Comparison of ENCODE assay signal across 27 cellular contexts in genomic region chr3:34078418-34078817, GRCh38.
"Had no signal": no experiment of that assay in that cellular context is flagged by ENCODE, and none has a peak within 500 bp of the region (broad histone marks: within the 10 kb centered on the region; RNA-seq: fewer than 3 reads in every experiment).

No MANE protein-coding gene starts in this region.

- DNase-seq: activated CD4-positive, alpha-beta memory T cell treated with anti-CD3 and anti-CD28 coated beads for 36 hours; activated CD4-positive, alpha-beta T cell treated with anti-CD3 and anti-CD28 coated beads, Interleukin-2, amount 10 ng/mL, durations not matched to agents 7 days and 5 days; activated CD4-positive, CD25-positive, alpha-beta regulatory T cell; activated CD8-positive, alpha-beta memory T cell treated with anti-CD3 and anti-CD28 coated beads for 24 hours; activated effector memory CD4-positive, alpha-beta T cell treated with anti-CD3 and anti-CD28 coated beads, Interleukin-2, amount 50 U/mL, for 16 hours; activated naive CD4-positive, alpha-beta T cell treated with Interleukin-2 at 50 U/mL for 16 hours; activated naive CD8-positive, alpha-beta T cell treated with anti-CD3 and anti-CD28 coated beads, Interleukin-2, amount 50 U/mL, for 24 hours; activated T-cell treated with anti-CD3 and anti-CD28 coated beads, Interleukin-2, amount 50 U/mL, for 4 hours; amniotic stem cell; body of pancreas; MV-4-11; NCI-H1105 treated with DMSO at 0.1 percent for 48 hours; NCI-H1436 treated with DMSO at 0.1 percent for 48 hours; NCI-H187 treated with DMSO at 0.1 percent for 48 hours; NCI-H2171; NCI-H226; NCI-H526 treated with DMSO at 0.1 percent for 48 hours; NCI-H82; RPMI8226; SJCRH30; T-helper 1 cell had no signal

- H3K4me3 ChIP-seq: body of pancreas, SJCRH30 had no signal

- H3K9me3 ChIP-seq: ascending aorta, body of pancreas, SJCRH30, SK-N-SH had no signal

- H3K4me2 ChIP-seq: SK-N-SH had no signal

- H3K4me1 ChIP-seq: ascending aorta, body of pancreas, SJCRH30 had no signal

- H3K27me3 Mint-ChIP-seq: activated CD4-positive, alpha-beta memory T cell treated with anti-CD3 and anti-CD28 coated beads for 36 hours; activated CD4-positive, alpha-beta T cell treated with anti-CD3 and anti-CD28 coated beads, Interleukin-2, amount 10 ng/mL, durations not matched to agents 7 days and 5 days; activated naive CD8-positive, alpha-beta T cell treated with anti-CD3 and anti-CD28 coated beads, Interleukin-2, amount 50 U/mL, for 24 hours had no signal

- H3K27ac Mint-ChIP-seq: activated CD4-positive, alpha-beta memory T cell treated with anti-CD3 and anti-CD28 coated beads for 36 hours; activated CD4-positive, alpha-beta T cell treated with anti-CD3 and anti-CD28 coated beads, Interleukin-2, amount 10 ng/mL, durations not matched to agents 7 days and 5 days; activated naive CD4-positive, alpha-beta T cell treated with anti-CD3 and anti-CD28 coated beads, Interleukin-2, amount 50 U/mL, for 72 hours; activated naive CD8-positive, alpha-beta T cell treated with anti-CD3 and anti-CD28 coated beads, Interleukin-2, amount 50 U/mL, for 24 hours had no signal

- ATAC-seq: activated naive CD4-positive, alpha-beta T cell treated with anti-CD3 and anti-CD28 coated beads, Interleukin-2, amount 50 U/mL, for 72 hours; activated naive CD8-positive, alpha-beta T cell treated with anti-CD3 and anti-CD28 coated beads, Interleukin-2, amount 50 U/mL, for 24 hours; activated T-cell treated with anti-CD3 and anti-CD28 coated beads, Interleukin-2, amount 50 U/mL, for 4 hours; body of pancreas; Panc1; Right ventricle myocardium inferior had no signal

- H3K27ac ChIP-seq: ascending aorta, body of pancreas, SJCRH30, VCaP had no signal

- H3K36me3 Mint-ChIP-seq: activated CD4-positive, alpha-beta memory T cell treated with anti-CD3 and anti-CD28 coated beads for 36 hours; activated naive CD4-positive, alpha-beta T cell treated with anti-CD3 and anti-CD28 coated beads, Interleukin-2, amount 50 U/mL, for 72 hours had no signal

- H3K4me3 Mint-ChIP-seq: activated CD4-positive, alpha-beta memory T cell treated with anti-CD3 and anti-CD28 coated beads for 36 hours; activated CD4-positive, alpha-beta T cell treated with anti-CD3 and anti-CD28 coated beads, Interleukin-2, amount 10 ng/mL, durations not matched to agents 7 days and 5 days; activated naive CD8-positive, alpha-beta T cell treated with anti-CD3 and anti-CD28 coated beads, Interleukin-2, amount 50 U/mL, for 24 hours; activated T-cell treated with anti-CD3 and anti-CD28 coated beads, Interleukin-2, amount 50 U/mL, for 4 hours had no signal

- H3K36me3 ChIP-seq: ascending aorta, SJCRH30 had no signal

- H3K27me3 ChIP-seq: ascending aorta, body of pancreas, SJCRH30 had no signal

- H3K9me3 Mint-ChIP-seq: activated CD4-positive, alpha-beta T cell treated with anti-CD3 and anti-CD28 coated beads, Interleukin-2, amount 10 ng/mL, durations not matched to agents 7 days and 5 days; activated naive CD4-positive, alpha-beta T cell treated with anti-CD3 and anti-CD28 coated beads, Interleukin-2, amount 50 U/mL, for 72 hours; activated naive CD8-positive, alpha-beta T cell treated with anti-CD3 and anti-CD28 coated beads, Interleukin-2, amount 50 U/mL, for 24 hours; activated T-cell treated with anti-CD3 and anti-CD28 coated beads, Interleukin-2, amount 50 U/mL, for 4 hours had no signal

- H3K9ac ChIP-seq: SK-N-SH had no signal

- H3K9me2 ChIP-seq: SK-N-SH had no signal

- H3K4me1 Mint-ChIP-seq: activated CD4-positive, alpha-beta T cell treated with anti-CD3 and anti-CD28 coated beads, Interleukin-2, amount 10 ng/mL, durations not matched to agents 7 days and 5 days; activated naive CD8-positive, alpha-beta T cell treated with anti-CD3 and anti-CD28 coated beads, Interleukin-2, amount 50 U/mL, for 24 hours had no signal
